In genomic region chr7:94332571-94332970, GRCh38 we compare ENCODE assay signal across 16 cellular contexts.
DNase-seq lines count a peak whose midpoint lies in the region; ATAC-seq, FAIRE-seq and TF ChIP-seq lines count a peak whose summit lies in the region.
"Had no signal": no experiment of that assay in that cellular context is flagged by ENCODE, and none has a peak within 500 bp of the region (broad histone marks: within the 10 kb centered on the region; RNA-seq: fewer than 3 reads in every experiment).

No MANE protein-coding gene starts in this region.

- H4K8ac ChIP-seq in trophoblast cell (ENCODE audit: low read depth, low read length): no peak overlapping the region

- no TSS peak for BruUV-seq in MCF 10A (replicated peaks; lab: Mats Ljungman, UMichigan)

- H3K27me3 ChIP-seq in breast epithelium (no peaks in the 10 kb centered on the region), bronchial epithelial cell (ENCODE audit: control insufficient read depth, insufficient read depth, low read length) (no peaks in the 10 kb centered on the region), right lobe of liver (no peaks in the 10 kb centered on the region), trophoblast cell (ENCODE audit: insufficient read depth, low read length) (no peaks in the 10 kb centered on the region)
- H3K27me3 ChIP-seq: BLaER1 had no signal

- ATAC-seq in right lobe of liver: no peak
- ATAC-seq: GM12878, HCT116 had no signal

- WGBS in right lobe of liver (ENCODE audit: insufficient coverage, low coverage, low lambda C conversion rate, missing lambda C conversion rate): 71% methylated on average over 2 of the region's 2 CpGs
- no CpG with 5 or more reads among the region's 2 CpGs for WGBS in trophoblast cell (ENCODE audit: extremely low coverage, insufficient coverage, insufficient read length)

- no peak overlapping the region for H2AK5ac ChIP-seq in trophoblast cell (ENCODE audit: low read length)

- H2BK12ac ChIP-seq in trophoblast cell (ENCODE audit: low read length): no peak overlapping the region

- DNase-seq in MCF 10A (ENCODE audit: unreplicated experiment) (peak; percentile 11), breast epithelium (ENCODE audit: low spot score in 2 of 2) (no peak), M059J (ENCODE audit: low read depth) (peak; percentile 18), bronchial epithelial cell (ENCODE audit: low read depth) (peak; percentile 86), right lobe of liver (no peak), trophoblast cell (no peak), type B pancreatic cell (ENCODE audit: extremely low spot score, unreplicated experiment) (no peak)
- DNase-seq: 8988T; AML-193; Caco-2; CD8-positive, alpha-beta memory T cell had no signal

- H4K91ac ChIP-seq in trophoblast cell (ENCODE audit: low read depth, low read length): no peak overlapping the region

- no peak overlapping the region for H3K4me3 ChIP-seq in breast epithelium
- H3K4me3 ChIP-seq in bronchial epithelial cell (ENCODE audit: low read depth, low read length): no peak overlapping the region
- H3K4me3 ChIP-seq in right lobe of liver: no peak overlapping the region
- no peak overlapping the region for H3K4me3 ChIP-seq in trophoblast cell (ENCODE audit: low read depth, low read length)
- H3K4me3 ChIP-seq: BLaER1, GM12878 had no signal

- H3K4me3 Mint-ChIP-seq in MCF 10A (ENCODE audit: unreplicated experiment) (no peak overlapping the region), type B pancreatic cell (no peak overlapping the region)
- H3K4me3 Mint-ChIP-seq: CD8-positive, alpha-beta memory T cell had no signal

- H3K9me3 Mint-ChIP-seq in MCF 10A (ENCODE audit: unreplicated experiment) (no peaks in the 10 kb centered on the region), type B pancreatic cell (no peaks in the 10 kb centered on the region)
- H3K9me3 Mint-ChIP-seq: CD8-positive, alpha-beta memory T cell had no signal

- no peak overlapping the region for H3K4me2 ChIP-seq in trophoblast cell (ENCODE audit: low read length)
- H3K4me2 ChIP-seq: BLaER1 had no signal

- no peak overlapping the region for H3K23ac ChIP-seq in trophoblast cell (ENCODE audit: low read length)

- no peak overlapping the region for H2BK5ac ChIP-seq in trophoblast cell (ENCODE audit: low read depth, low read length, poor library complexity)

- H3K27me3 Mint-ChIP-seq in MCF 10A (ENCODE audit: insufficient read depth, unreplicated experiment) (no peaks in the 10 kb centered on the region), type B pancreatic cell (no peaks in the 10 kb centered on the region)
- H3K27me3 Mint-ChIP-seq: CD8-positive, alpha-beta memory T cell had no signal

- no peaks in the 10 kb centered on the region for H3K79me1 ChIP-seq in trophoblast cell (ENCODE audit: low read length)

- no peaks in the 10 kb centered on the region for H3K79me2 ChIP-seq in trophoblast cell (ENCODE audit: control insufficient read depth, insufficient read depth, low read length, poor library complexity)

- TF ChIP-seq POLR2A in breast epithelium (IDR thresholded peaks at IDR 0.05) (no peak), right lobe of liver (IDR thresholded peaks at IDR 0.05) (no peak)

- H3K4me1 Mint-ChIP-seq in MCF 10A (ENCODE audit: insufficient read depth, unreplicated experiment) (peaks cover 12% of the 10 kb centered on the region), type B pancreatic cell (ENCODE audit: unreplicated experiment) (peaks cover 8% of the 10 kb centered on the region)
- H3K4me1 Mint-ChIP-seq: CD8-positive, alpha-beta memory T cell had no signal

- H3K4ac ChIP-seq in trophoblast cell (ENCODE audit: low read depth, low read length): no peak overlapping the region

- POLR2A ChIA-PET in MCF 10A (lab: Yijun Ruan, JAX): interaction anchor here (0.7 to 1.1 kb wide), 2 partner anchors 25 to 64 kb away, joined by 3 to 4 read pairs; no protein-coding TSS in a partner anchor

- CTCF ChIA-PET in MCF 10A (lab: Yijun Ruan, JAX): interaction anchor here (0.6 to 1.8 kb wide), 5 partner anchors 10 to 1163 kb away, joined by 3 to 6 read pairs (median 4); no protein-coding TSS in a partner anchor

- H2BK120ac ChIP-seq in trophoblast cell (ENCODE audit: insufficient read depth, low read length, poor library complexity): no peak overlapping the region

- H3K9ac ChIP-seq in trophoblast cell (ENCODE audit: low read length): no peak overlapping the region
- H3K9ac ChIP-seq: BLaER1 had no signal

- no peaks in the 10 kb centered on the region for H3K4me1 ChIP-seq in breast epithelium
- H3K4me1 ChIP-seq in right lobe of liver: no peaks in the 10 kb centered on the region
- H3K4me1 ChIP-seq in trophoblast cell (ENCODE audit: control insufficient read depth in 1 of 2, insufficient read depth in 2 of 2, low read length in 2 of 2): peaks cover 0 to 8% of the 10 kb centered on the region in 2 experiments
- H3K4me1 ChIP-seq: Caco-2 had no signal

- H3K36me3 ChIP-seq in breast epithelium (no peaks in the 10 kb centered on the region), bronchial epithelial cell (ENCODE audit: control insufficient read depth, insufficient read depth, low read length) (no peaks in the 10 kb centered on the region), right lobe of liver (no peaks in the 10 kb centered on the region), trophoblast cell (ENCODE audit: control insufficient read depth in 1 of 2, insufficient read depth in 2 of 2, low read length in 2 of 2) (no peaks in the 10 kb centered on the region)
- H3K36me3 ChIP-seq: BLaER1 had no signal

- no peak overlapping the region for H3K27ac ChIP-seq in breast epithelium
- no peak overlapping the region for H3K27ac ChIP-seq in right lobe of liver
- no peak overlapping the region for H3K27ac ChIP-seq in trophoblast cell (ENCODE audit: low read depth, low read length)
- H3K27ac ChIP-seq: BLaER1, HL-60 had no signal

- no peak for FAIRE-seq in bronchial epithelial cell (lab: Jason Lieb, UNC)
- FAIRE-seq: GM12878, H54 had no signal

- intact Hi-C loops in MCF 10A (cut with micrococcal nuclease): no loop called here
- intact Hi-C loops in breast epithelium (cut with DNase I; ENCODE audit: low total_unique reads): no loop called here
- intact Hi-C loops in right lobe of liver (cut with DNase I): no loop called here

- no peak overlapping the region for H2AFZ ChIP-seq in trophoblast cell (ENCODE audit: insufficient read depth, low read length, poor library complexity)

- H3K18ac ChIP-seq in trophoblast cell (ENCODE audit: low read length): no peak overlapping the region

- H4K12ac ChIP-seq in trophoblast cell (ENCODE audit: low read depth, low read length): no peak overlapping the region

- TF ChIP-seq CTCF in MCF 10A (IDR thresholded peaks at IDR 0.05; ENCODE audit: unreplicated experiment) (no peak), breast epithelium (IDR thresholded peaks at IDR 0.05) (no peak), bronchial epithelial cell (IDR thresholded peaks at IDR 0.05; ENCODE audit: insufficient read depth, low read length, severe bottlenecking) (no peak), right lobe of liver (IDR thresholded peaks at IDR 0.05) (no peak), type B pancreatic cell (conservative IDR thresholded peaks at IDR 0.05) (no peak)

- no peaks in the 10 kb centered on the region for H3K9me3 ChIP-seq in breast epithelium
- H3K9me3 ChIP-seq in right lobe of liver: no peaks in the 10 kb centered on the region
- H3K9me3 ChIP-seq in trophoblast cell (ENCODE audit: insufficient read depth, low read depth, low read length): no peaks in the 10 kb centered on the region
- H3K9me3 ChIP-seq: BLaER1, Caco-2 had no signal

- H3K36me3 Mint-ChIP-seq in MCF 10A (ENCODE audit: insufficient read depth, unreplicated experiment) (no peaks in the 10 kb centered on the region), type B pancreatic cell (no peaks in the 10 kb centered on the region)
- H3K36me3 Mint-ChIP-seq: CD8-positive, alpha-beta memory T cell had no signal

- no peak overlapping the region for H3K14ac ChIP-seq in trophoblast cell (ENCODE audit: low read length)

- no peak overlapping the region for H3K27ac Mint-ChIP-seq in MCF 10A (ENCODE audit: low read depth, unreplicated experiment)
- H3K27ac Mint-ChIP-seq in type B pancreatic cell: no peak overlapping the region

Comparison
In these comparisons a context has a peak if more than half of its experiments do, and no peak if none do; other contexts are left out.
1. DNase-seq: peak in MCF 10A (single experiment), M059J (single experiment) and bronchial epithelial cell (single experiment); none in breast epithelium (0 of 2), right lobe of liver (0 of 3), trophoblast cell (0 of 2) and type B pancreatic cell (single experiment).